In genomic region chr2:159064446-159065301, GRCh38 we compare ENCODE assay signal across 11 cellular contexts.
A peak's percentile ranks its signal among the peaks of the same experiment; 100 is the strongest.
DNase-seq lines count a peak whose midpoint lies in the region; TF ChIP-seq lines count a peak whose summit lies in the region.
"Had no signal": no experiment of that assay in that cellular context is flagged by ENCODE, and none has a peak within 500 bp of the region (broad histone marks: within the 10 kb centered on the region; RNA-seq: fewer than 3 reads in every experiment).

No MANE protein-coding gene starts in this region.

- H3K9ac ChIP-seq in KMS-11 (no peak overlapping the region), liver (ENCODE audit: low read depth in 1 of 2, low read length in 2 of 2) (no peak overlapping the region)
- H3K9ac ChIP-seq: BLaER1 had no signal

- CTCF ChIA-PET in A673 (lab: Charles Lee), result interaction anchor here (0.6 to 0.7 kb wide), 2 partner anchors 54 to 66 kb away, joined by 3 to 7 read pairs; no protein-coding TSS in a partner anchor

- no peak for TF ChIP-seq CTCF in A673 (conservative IDR thresholded peaks at IDR 0.05; ENCODE audit: low read depth, low read length)
- no peak for TF ChIP-seq CTCF in KMS-11 (conservative IDR thresholded peaks at IDR 0.05; ENCODE audit: low read depth, low read length)
- no peak for TF ChIP-seq CTCF in liver (IDR thresholded peaks at IDR 0.05; ENCODE audit: low read depth, low read length, missing input control)

- no peaks in the 10 kb centered on the region for H3K9me3 ChIP-seq in A673 (ENCODE audit: low read depth, low read length, poor library complexity, severe bottlenecking)
- H3K9me3 ChIP-seq in liver (ENCODE audit: control insufficient read depth in 4 of 4, low read length in 3 of 4), result no peaks in the 10 kb centered on the region
- no peaks in the 10 kb centered on the region for H3K9me3 ChIP-seq in MG63
- H3K9me3 ChIP-seq: BLaER1 had no signal

- H3K36me3 ChIP-seq in A673 (ENCODE audit: insufficient read depth, low read length, poor library complexity, severe bottlenecking) (no peaks in the 10 kb centered on the region), KMS-11 (ENCODE audit: insufficient read depth) (0 out of 2 replicates have a peak, but pooled peaks cover 3% of the 10 kb centered on the region), liver (ENCODE audit: control insufficient read depth in 4 of 4, insufficient read depth in 3 of 4, low read depth in 1 of 4, low read length in 3 of 4) (peaks cover 0 to 4% (median 0%) of the 10 kb centered on the region in 4 donors), MG63 (peaks cover 2% of the 10 kb centered on the region; the same call in 1 of the 2 replicates)
- H3K36me3 ChIP-seq: BLaER1 had no signal

- peaks cover 13% of the 10 kb centered on the region for H3K4me1 ChIP-seq in A673 (ENCODE audit: insufficient read depth, low read length, poor library complexity, severe bottlenecking)
- peaks cover 40% of the 10 kb centered on the region for H3K4me1 ChIP-seq in KMS-11 (ENCODE audit: low read depth, poor library complexity, severe bottlenecking)
- no peaks in the 10 kb centered on the region for H3K4me1 ChIP-seq in liver (ENCODE audit: control insufficient read depth in 4 of 4, insufficient read depth in 4 of 4, low read length in 3 of 4)
- H3K4me1 ChIP-seq: BLaER1 had no signal

- DNase-seq in A673 (ENCODE audit: low spot score) (peak; percentile 40), dermis blood vessel endothelial cell (peak; percentile 80), NCI-H446 (lab: John Stamatoyannopoulos, UW) (no peak), MG63 (no peak), NCI-H748 treated with DMSO at 0.1 percent for 48 hours (lab: John Stamatoyannopoulos, UW) (no peak)
- no peak for DNase-seq in effector CD4-positive, alpha-beta T cell
- DNase-seq: activated CD4-positive, alpha-beta memory T cell treated with anti-CD3 and anti-CD28 coated beads, Interleukin-2, amount 10 ng/mL, durations not matched to agents 7 days and 5 days; NCI-H524 treated with DMSO at 0.1 percent for 48 hours had no signal

- no peaks in the 10 kb centered on the region for H3K79me2 ChIP-seq in KMS-11 (ENCODE audit: insufficient read depth, low read depth)

- no peak overlapping the region for H2AFZ ChIP-seq in KMS-11 (ENCODE audit: low read depth)

- H3K27me3 ChIP-seq in A673 (replicated peaks; ENCODE audit: insufficient read depth, low read depth, low read length, poor library complexity), result no peaks in the 10 kb centered on the region
- no peaks in the 10 kb centered on the region for H3K27me3 ChIP-seq in KMS-11 (ENCODE audit: insufficient read depth, low read depth)
- H3K27me3 ChIP-seq in liver (ENCODE audit: control insufficient read depth in 4 of 4, insufficient read depth in 4 of 4, low read length in 3 of 4), result no peaks in the 10 kb centered on the region
- H3K27me3 ChIP-seq in MG63, result no peaks in the 10 kb centered on the region
- H3K27me3 ChIP-seq: BLaER1 had no signal

- H3K4me3 ChIP-seq in A673 (ENCODE audit: low read depth, low read length, poor library complexity, severe bottlenecking) (no peak overlapping the region), KMS-11 (IDR thresholded peaks at IDR 0.05; ENCODE audit: insufficient read depth, low read depth, low read length) (no peak overlapping the region), liver (ENCODE audit: low read depth in 1 of 3, low read length in 3 of 3) (no peak overlapping the region), MG63 (no peak overlapping the region)
- H3K4me3 ChIP-seq: BLaER1 had no signal

- no peaks in the 10 kb centered on the region for H4K20me1 ChIP-seq in KMS-11 (ENCODE audit: insufficient read depth)
- H4K20me1 ChIP-seq: BLaER1 had no signal

- WGBS in liver, result 69% methylated on average over 5 of the region's 5 CpGs

- intact Hi-C loops in A673 (cut with micrococcal nuclease; ENCODE audit: unreplicated experiment), result no loop called here

- no peak overlapping the region for H3K27ac ChIP-seq in A673 (ENCODE audit: low read depth, low read length, poor library complexity, severe bottlenecking)
- no peak overlapping the region; the same call in 1 of the 2 replicates for H3K27ac ChIP-seq in KMS-11
- no peak overlapping the region for H3K27ac ChIP-seq in liver (ENCODE audit: low read depth in 1 of 2, low read length in 2 of 2)
- H3K27ac ChIP-seq: BLaER1 had no signal

- no peak for TF ChIP-seq RAD21 in liver (IDR thresholded peaks at IDR 0.05)

- BruUV-seq in A673 (replicated peaks; lab: Mats Ljungman, UMichigan), result no TSS peak

- peak overlapping the region; percentile 16; the same call in 1 of the 2 replicates for H3K4me2 ChIP-seq in KMS-11
- H3K4me2 ChIP-seq: BLaER1 had no signal

- POLR2A ChIA-PET in A673 (lab: Charles Lee; ENCODE audit: low non-redundant PET), result no interaction called here

TF ChIP-seq in liver, 16 proteins besides CTCF, POLR2A, EP300 and RAD21:
- TF ChIP-seq GABPA (IDR thresholded peaks at IDR 0.05 in 1 of 2, conservative IDR thresholded peaks at IDR 0.05 in 1 of 2), result no peak
- TF ChIP-seq NR2F2 (IDR thresholded peaks at IDR 0.05), result peak; percentile 23

Comparison
In these comparisons a context has a peak if more than half of its experiments do, and no peak if none do; other contexts are left out.
1. DNase-seq: peak in A673 (single experiment) and dermis blood vessel endothelial cell (single experiment); none in effector CD4-positive, alpha-beta T cell (single experiment), NCI-H446 (0 of 2), MG63 (single experiment) and NCI-H748 treated with DMSO at 0.1 percent for 48 hours (single experiment).